8 cellular contexts compared by ENCODE assay signal in the genomic region with DNA sequence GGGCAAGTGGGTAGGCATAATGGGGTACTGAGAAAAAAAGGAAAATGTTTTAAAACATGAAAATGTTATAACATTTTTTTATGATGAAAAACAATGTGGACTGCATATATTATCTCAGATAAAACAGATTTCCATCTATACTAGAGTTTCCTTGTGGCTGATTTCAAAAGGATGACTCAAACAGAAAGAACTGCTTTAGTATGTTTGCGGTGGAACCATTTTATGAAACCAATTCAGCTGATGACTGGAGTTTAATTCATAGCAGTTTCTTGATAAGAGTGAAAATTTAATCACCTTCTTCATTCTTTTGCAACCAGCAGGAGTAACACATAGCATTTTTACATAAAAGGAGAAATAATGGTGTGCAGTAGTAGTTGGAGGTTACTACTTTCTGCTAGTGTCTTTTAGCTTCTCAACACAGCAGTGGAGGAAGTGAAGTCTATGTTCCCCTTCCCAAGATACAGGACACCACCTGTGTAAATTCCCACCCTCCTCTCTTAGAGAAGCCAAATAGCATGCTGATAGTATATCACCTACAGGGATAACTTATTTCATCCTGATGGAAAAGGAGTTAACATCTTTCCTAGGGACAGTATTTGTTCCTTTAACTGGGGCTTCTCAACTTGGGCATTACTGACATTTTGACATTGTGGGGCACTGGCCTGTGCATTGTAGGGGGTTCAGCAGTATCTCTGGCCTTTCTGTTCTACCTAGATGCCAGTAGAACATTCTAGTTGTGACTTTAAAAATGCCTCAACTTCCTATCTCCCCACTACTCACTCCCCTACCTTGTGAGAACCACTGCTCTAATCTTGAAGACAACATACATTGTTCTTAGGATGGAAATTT. TPM values are rescaled to one million over a fixed set of nuclear protein-coding genes. Genes with fewer than 3 reads are reported as not detected.
DNase-seq lines count a peak whose midpoint lies in the region; ATAC-seq, FAIRE-seq and TF ChIP-seq lines count a peak whose summit lies in the region.

No MANE protein-coding gene starts in this region.

- no peaks in the 10 kb centered on the region for H3K27me3 Mint-ChIP-seq in HFFc6 (ENCODE audit: insufficient read depth)
- H3K27me3 Mint-ChIP-seq in stimulated activated naive CD8-positive, alpha-beta T cell treated with anti-CD3 and anti-CD28 coated beads, Interleukin-15, amount 100 ng/mL, for 72 hours: no peaks in the 10 kb centered on the region

- no TSS peak for BruUV-seq in Panc1 (replicated peaks; lab: Mats Ljungman, UMichigan)

- DNase-seq in GM18507 (ENCODE audit: extremely low spot score, insufficient read length, low read depth) (no peak), HFFc6 (peak; percentile 69), Panc1 (ENCODE audit: low read depth, low spot score) (no peak), epithelial cell of esophagus (ENCODE audit: low read depth) (peak; percentile 79), HAP-1 (ENCODE audit: low spot score in 2 of 2) (no peak), RKO (ENCODE audit: low spot score) (no peak), hippocampal formation (lab: John Stamatoyannopoulos, UW) (no peak)
- DNase-seq in stimulated activated naive CD8-positive, alpha-beta T cell treated with anti-CD3 and anti-CD28 coated beads, Interleukin-15, amount 100 ng/mL, for 72 hours: no peak

- H3K27me3 ChIP-seq in Panc1 (ENCODE audit: control insufficient read depth, insufficient read depth, low read length) (no peaks in the 10 kb centered on the region), HAP-1 (ENCODE audit: low read depth) (no peaks in the 10 kb centered on the region)

- peak overlapping the region; percentile 58 for H3K4me3 Mint-ChIP-seq in HFFc6
- H3K4me3 Mint-ChIP-seq in stimulated activated naive CD8-positive, alpha-beta T cell treated with anti-CD3 and anti-CD28 coated beads, Interleukin-15, amount 100 ng/mL, for 72 hours: peak overlapping the region; percentile 58 to 63

- peak; percentile 90 for FAIRE-seq in GM18507 (lab: Jason Lieb, UNC)

- CTCF ChIA-PET in Panc1 (lab: Charles Lee): no interaction called here

- POLR2A ChIA-PET in Panc1 (lab: Charles Lee): no interaction called here

- H3K4me1 ChIP-seq in Panc1 (ENCODE audit: control insufficient read depth, insufficient read depth, low read length): peaks cover 12% of the 10 kb centered on the region
- H3K4me1 ChIP-seq in HAP-1: peaks cover 14% of the 10 kb centered on the region

- peaks cover 47% of the 10 kb centered on the region for H3K4me1 Mint-ChIP-seq in HFFc6 (ENCODE audit: low read depth)
- H3K4me1 Mint-ChIP-seq in stimulated activated naive CD8-positive, alpha-beta T cell treated with anti-CD3 and anti-CD28 coated beads, Interleukin-15, amount 100 ng/mL, for 72 hours: peaks cover 74% of the 10 kb centered on the region

- intact Hi-C loops in Panc1 (cut with micrococcal nuclease; ENCODE audit: unreplicated experiment): no loop called here

- in situ Hi-C loops in Panc1 (cut with HindIII; ENCODE audit: low pct_unique_long_range_greater_than_20kb, low sequenced_read_pairs) (no loop called here), HAP-1 (cut with MboI; ENCODE audit: low sequenced_read_pairs) (no loop called here)

- TF ChIP-seq CTCF in HFFc6 (IDR thresholded peaks at IDR 0.05): no peak
- no peak for TF ChIP-seq CTCF in Panc1 (IDR thresholded peaks at IDR 0.05)
- TF ChIP-seq CTCF in epithelial cell of esophagus (IDR thresholded peaks at IDR 0.05; ENCODE audit: insufficient read depth, low read depth, low read length, missing control alignments): no peak

- no peaks in the 10 kb centered on the region for H3K9me3 ChIP-seq in Panc1 (ENCODE audit: control insufficient read depth, insufficient read depth, low read depth, low read length)
- H3K9me3 ChIP-seq in HAP-1: no peaks in the 10 kb centered on the region

- peak overlapping the region; percentile 71 for H3K27ac Mint-ChIP-seq in HFFc6
- H3K27ac Mint-ChIP-seq in stimulated activated naive CD8-positive, alpha-beta T cell treated with anti-CD3 and anti-CD28 coated beads, Interleukin-15, amount 100 ng/mL, for 72 hours: peak overlapping the region; percentile 10 to 59

- H3K36me3 ChIP-seq in Panc1 (ENCODE audit: control insufficient read depth, insufficient read depth, low read length): no peaks in the 10 kb centered on the region
- H3K36me3 ChIP-seq in HAP-1 (replicated peaks): no peaks in the 10 kb centered on the region

- ATAC-seq in Panc1: peak; percentile 60
- peak; percentile 90 for ATAC-seq in stimulated activated naive CD8-positive, alpha-beta T cell treated with anti-CD3 and anti-CD28 coated beads, Interleukin-15, amount 100 ng/mL, for 72 hours

- no peaks in the 10 kb centered on the region for H3K36me3 Mint-ChIP-seq in HFFc6 (ENCODE audit: low read depth)

- H3K27ac ChIP-seq in Panc1 (ENCODE audit: low read length): 0 out of 2 replicates have a peak overlapping the region, but pooled peaks have one; percentile 4

- H3K4me3 ChIP-seq in Panc1 (ENCODE audit: low read depth in 2 of 2, low read length in 2 of 2) (no peak overlapping the region), epithelial cell of esophagus (ENCODE audit: low read length) (no peak overlapping the region), HAP-1 (no peak overlapping the region)

- no peaks in the 10 kb centered on the region for H3K9me3 Mint-ChIP-seq in HFFc6
- no peaks in the 10 kb centered on the region for H3K9me3 Mint-ChIP-seq in stimulated activated naive CD8-positive, alpha-beta T cell treated with anti-CD3 and anti-CD28 coated beads, Interleukin-15, amount 100 ng/mL, for 72 hours

RNA-seq across cellular contexts. Expression of gene PELI1, which starts 29.9 kb away (rescaled TPM):
- total RNA-seq in HFFc6 (2021; fragmentation: NEBNext Ultra II Directional; extraction: Animal tissue kit (Norgen Biotek cat#: 25700)): 1 to 10 TPM; 1.9 to 4.9 (median 2.8) TPM
- 6.7 TPM for total RNA-seq in Panc1 (2021; ENCODE audit: unreplicated experiment)
- 3.8 TPM for polyA plus RNA-seq in Panc1 (2012; ENCODE audit: insufficient read length)

Comparison
In these comparisons a context has a peak if more than half of its experiments do, and no peak if none do; other contexts are left out.
1. DNase-seq: peak in HFFc6 (single experiment) and epithelial cell of esophagus (single experiment); none in GM18507 (single experiment), Panc1 (single experiment), stimulated activated naive CD8-positive, alpha-beta T cell treated with anti-CD3 and anti-CD28 coated beads, Interleukin-15, amount 100 ng/mL, for 72 hours (0 of 2), HAP-1 (0 of 2), RKO (single experiment) and hippocampal formation (0 of 2).